Comparison of ENCODE assay signal across 9 cellular contexts in genomic region chr9:2778816-2779215, GRCh38.
"Had no signal": no experiment of that assay in that cellular context is flagged by ENCODE, and none has a peak within 500 bp of the region (broad histone marks: within the 10 kb centered on the region; RNA-seq: fewer than 3 reads in every experiment).

No MANE protein-coding gene starts in this region.

- H3K4me1 Mint-ChIP-seq: IgD-negative memory B cell had no signal

- H3K27ac Mint-ChIP-seq: HFFc6, IgD-negative memory B cell had no signal

- H3K4me3 Mint-ChIP-seq: HFFc6, IgD-negative memory B cell had no signal

- H3K4me1 ChIP-seq: HAP-1 had no signal

- ATAC-seq: HCT116, HepG2 had no signal

- DNase-seq: GM23248, GOT3, H7, HFFc6 had no signal

- H3K9ac ChIP-seq: GM23248 had no signal

- H3K4me3 ChIP-seq: GM23248, HAP-1 had no signal

- H3K27me3 Mint-ChIP-seq: IgD-negative memory B cell had no signal

- H3K27ac ChIP-seq: GM23248, HL-60 had no signal
